Comparison of ENCODE assay signal across 1 cellular context in the genomic region with DNA sequence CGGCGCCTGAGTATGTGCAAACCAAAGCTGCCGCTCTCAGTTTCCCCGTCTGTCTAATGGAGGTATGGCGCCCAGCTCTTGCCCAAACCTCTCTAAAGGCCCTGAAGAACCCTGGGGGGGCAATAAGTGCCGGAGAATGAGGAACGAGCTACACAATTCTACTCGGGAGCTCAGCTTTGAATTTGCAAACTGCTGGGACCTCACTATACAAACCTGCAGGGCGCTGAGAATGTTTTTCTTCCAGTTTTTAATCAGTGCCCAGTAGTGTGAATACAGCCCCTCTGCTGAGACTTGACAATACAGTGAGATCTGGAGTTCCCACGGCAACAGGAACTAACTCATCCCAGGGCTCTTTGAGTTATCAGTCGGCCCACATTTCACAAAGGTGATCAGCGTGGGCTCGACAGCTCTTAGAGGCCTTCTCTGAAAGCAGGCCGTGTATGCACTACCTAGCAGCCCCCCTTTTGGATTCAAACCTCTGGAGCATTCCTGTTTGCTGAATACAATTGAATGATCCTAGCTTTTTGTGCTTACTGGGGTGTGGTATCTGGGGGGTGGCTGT.
TF ChIP-seq lines count a peak whose summit lies in the region.

No MANE protein-coding gene starts in this region.

TF ChIP-seq in K562, 482 proteins besides CTCF, POLR2A, EP300 and RAD21 (continued from another document and continues in another):
- TF ChIP-seq MED1 (CRISPR knock-in tag; IDR thresholded peaks at IDR 0.05; ENCODE audit: borderline replicate concordance) (no peak), POLR2AphosphoS5 (IDR thresholded peaks at IDR 0.05; ENCODE audit: control insufficient read depth, insufficient read depth, low read depth, low read length) (peak; percentile 80), TBL1XR1 (IDR thresholded peaks at IDR 0.05; ENCODE audit: low read length in 2 of 2) (no peak), NFRKB (IDR thresholded peaks at IDR 0.05; ENCODE audit: low read depth) (no peak), L3MBTL2 (IDR thresholded peaks at IDR 0.05) (peak; percentile 22; the same call in 1 of the 2 replicates), KDM2B (CRISPR knock-in tag; IDR thresholded peaks at IDR 0.05) (no peak), LARP7 (IDR thresholded peaks at IDR 0.05) (no peak), TFAP4 (CRISPR knock-in tag; IDR thresholded peaks at IDR 0.05; ENCODE audit: borderline replicate concordance) (peak; percentile 17; the same call in 1 of the 2 replicates), MCM7 (IDR thresholded peaks at IDR 0.05) (no peak), PPARD (CRISPR knock-in tag; IDR thresholded peaks at IDR 0.05) (no peak), IRF9 (tag; IDR thresholded peaks at IDR 0.05) (no peak), BRD9 (IDR thresholded peaks at IDR 0.05; ENCODE audit: low read depth, partially characterized antibody) (peak; percentile 20), ZBTB1 (CRISPR knock-in tag; IDR thresholded peaks at IDR 0.05; ENCODE audit: borderline replicate concordance, low read depth) (no peak), FOXP1 (CRISPR knock-in tag; IDR thresholded peaks at IDR 0.05) (no peak), ETS2 (tag; IDR thresholded peaks at IDR 0.05; ENCODE audit: borderline replicate concordance, poor library complexity, severe bottlenecking) (no peak), CBFA2T2 (conservative IDR thresholded peaks at IDR 0.05) (peak; percentile 58), NFE2 (IDR thresholded peaks at IDR 0.05; ENCODE audit: low read depth) (no peak), MBD2 (IDR thresholded peaks at IDR 0.05; ENCODE audit: borderline replicate concordance, low read depth) (no peak), NR1H2 (CRISPR knock-in tag; IDR thresholded peaks at IDR 0.05) (no peak), MYC (IDR thresholded peaks at IDR 0.05; ENCODE audit: low read depth, low read length) (no peak), MYC (CRISPR knock-in tag; IDR thresholded peaks at IDR 0.05; ENCODE audit: borderline replicate concordance, low read depth) (no peak), HDAC2 (IDR thresholded peaks at IDR 0.05) (0 out of 2 replicates have a peak, but pooled peaks have one; percentile 22), BRD4 (IDR thresholded peaks at IDR 0.05) (no peak), MCM3 (IDR thresholded peaks at IDR 0.05) (no peak), DIDO1 (tag; IDR thresholded peaks at IDR 0.05; ENCODE audit: low read depth) (no peak), ARNT (IDR thresholded peaks at IDR 0.05) (peak in 1 of 2 experiments; percentile 10; a peak in 1 of 4 replicates), ZNF408 (CRISPR knock-in tag; IDR thresholded peaks at IDR 0.05; ENCODE audit: low read depth) (no peak), ZBTB11 (CRISPR knock-in tag; IDR thresholded peaks at IDR 0.05) (no peak), SRSF7 (optimal IDR thresholded peaks at IDR 0.05; ENCODE audit: low read depth, low read length) (no peak), TEAD1 (CRISPR knock-in tag; IDR thresholded peaks at IDR 0.05) (no peak), ZBTB8A (IDR thresholded peaks at IDR 0.05; ENCODE audit: partially characterized antibody) (no peak), ZBTB43 (CRISPR knock-in tag; IDR thresholded peaks at IDR 0.05) (no peak), TAF9B (IDR thresholded peaks at IDR 0.05; ENCODE audit: partially characterized antibody) (no peak), SMAD2 (IDR thresholded peaks at IDR 0.05; ENCODE audit: low read depth, low read length) (no peak), ZNF217 (CRISPR knock-in tag; IDR thresholded peaks at IDR 0.05) (no peak), TRIM28 (IDR thresholded peaks at IDR 0.05) (no peak), HNRNPL (IDR thresholded peaks at IDR 0.05; ENCODE audit: low read depth, low read length) (no peak), FOXA1 (IDR thresholded peaks at IDR 0.05; ENCODE audit: borderline replicate concordance) (no peak), SMARCC2 (IDR thresholded peaks at IDR 0.05; ENCODE audit: low read depth) (no peak), ZNF3 (CRISPR knock-in tag; IDR thresholded peaks at IDR 0.05) (no peak), ELF2 (CRISPR knock-in tag; IDR thresholded peaks at IDR 0.05) (no peak), FUS (optimal IDR thresholded peaks at IDR 0.05; ENCODE audit: low read depth, low read length) (no peak), PRDM10 (IDR thresholded peaks at IDR 0.05; ENCODE audit: partially characterized antibody) (no peak), KLF13 (tag; IDR thresholded peaks at IDR 0.05; ENCODE audit: borderline replicate concordance, low read depth) (no peak), CEBPB (tag; IDR thresholded peaks at IDR 0.05) (no peak), SRF (CRISPR knock-in tag; IDR thresholded peaks at IDR 0.05) (no peak), NCOA4 (IDR thresholded peaks at IDR 0.05; ENCODE audit: partially characterized antibody) (no peak), ZNF778 (CRISPR knock-in tag; IDR thresholded peaks at IDR 0.05) (no peak), DACH1 (IDR thresholded peaks at IDR 0.05; ENCODE audit: partially characterized antibody) (no peak), GABPB1 (CRISPR knock-in tag; IDR thresholded peaks at IDR 0.05) (0 out of 2 replicates have a peak, but pooled peaks have one; percentile 28)
- TF ChIP-seq, protein P1, sequence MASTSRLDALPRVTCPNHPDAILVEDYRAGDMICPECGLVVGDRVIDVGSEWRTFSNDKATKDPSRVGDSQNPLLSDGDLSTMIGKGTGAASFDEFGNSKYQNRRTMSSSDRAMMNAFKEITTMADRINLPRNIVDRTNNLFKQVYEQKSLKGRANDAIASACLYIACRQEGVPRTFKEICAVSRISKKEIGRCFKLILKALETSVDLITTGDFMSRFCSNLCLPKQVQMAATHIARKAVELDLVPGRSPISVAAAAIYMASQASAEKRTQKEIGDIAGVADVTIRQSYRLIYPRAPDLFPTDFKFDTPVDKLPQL (IDR thresholded peaks at IDR 0.05; ENCODE audit: extremely low read depth, insufficient read length) = no peak
- TF ChIP-seq, protein P2, sequence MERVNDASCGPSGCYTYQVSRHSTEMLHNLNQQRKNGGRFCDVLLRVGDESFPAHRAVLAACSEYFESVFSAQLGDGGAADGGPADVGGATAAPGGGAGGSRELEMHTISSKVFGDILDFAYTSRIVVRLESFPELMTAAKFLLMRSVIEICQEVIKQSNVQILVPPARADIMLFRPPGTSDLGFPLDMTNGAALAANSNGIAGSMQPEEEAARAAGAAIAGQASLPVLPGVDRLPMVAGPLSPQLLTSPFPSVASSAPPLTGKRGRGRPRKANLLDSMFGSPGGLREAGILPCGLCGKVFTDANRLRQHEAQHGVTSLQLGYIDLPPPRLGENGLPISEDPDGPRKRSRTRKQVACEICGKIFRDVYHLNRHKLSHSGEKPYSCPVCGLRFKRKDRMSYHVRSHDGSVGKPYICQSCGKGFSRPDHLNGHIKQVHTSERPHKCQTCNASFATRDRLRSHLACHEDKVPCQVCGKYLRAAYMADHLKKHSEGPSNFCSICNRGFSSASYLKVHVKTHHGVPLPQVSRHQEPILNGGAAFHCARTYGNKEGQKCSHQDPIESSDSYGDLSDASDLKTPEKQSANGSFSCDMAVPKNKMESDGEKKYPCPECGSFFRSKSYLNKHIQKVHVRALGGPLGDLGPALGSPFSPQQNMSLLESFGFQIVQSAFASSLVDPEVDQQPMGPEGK (CRISPR knock-in tag; IDR thresholded peaks at IDR 0.05; ENCODE audit: borderline replicate concordance) = no peak
- TF ChIP-seq, protein P3, sequence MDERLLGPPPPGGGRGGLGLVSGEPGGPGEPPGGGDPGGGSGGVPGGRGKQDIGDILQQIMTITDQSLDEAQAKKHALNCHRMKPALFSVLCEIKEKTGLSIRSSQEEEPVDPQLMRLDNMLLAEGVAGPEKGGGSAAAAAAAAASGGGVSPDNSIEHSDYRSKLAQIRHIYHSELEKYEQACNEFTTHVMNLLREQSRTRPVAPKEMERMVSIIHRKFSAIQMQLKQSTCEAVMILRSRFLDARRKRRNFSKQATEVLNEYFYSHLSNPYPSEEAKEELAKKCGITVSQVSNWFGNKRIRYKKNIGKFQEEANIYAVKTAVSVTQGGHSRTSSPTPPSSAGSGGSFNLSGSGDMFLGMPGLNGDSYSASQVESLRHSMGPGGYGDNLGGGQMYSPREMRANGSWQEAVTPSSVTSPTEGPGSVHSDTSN (CRISPR knock-in tag; IDR thresholded peaks at IDR 0.05; ENCODE audit: low read depth) = no peak
- TF ChIP-seq, protein P3 (tag; conservative IDR thresholded peaks at IDR 0.05; ENCODE audit: low read depth) = no peak
